ENCODE assay signal across 21 cellular contexts in the genomic region with DNA sequence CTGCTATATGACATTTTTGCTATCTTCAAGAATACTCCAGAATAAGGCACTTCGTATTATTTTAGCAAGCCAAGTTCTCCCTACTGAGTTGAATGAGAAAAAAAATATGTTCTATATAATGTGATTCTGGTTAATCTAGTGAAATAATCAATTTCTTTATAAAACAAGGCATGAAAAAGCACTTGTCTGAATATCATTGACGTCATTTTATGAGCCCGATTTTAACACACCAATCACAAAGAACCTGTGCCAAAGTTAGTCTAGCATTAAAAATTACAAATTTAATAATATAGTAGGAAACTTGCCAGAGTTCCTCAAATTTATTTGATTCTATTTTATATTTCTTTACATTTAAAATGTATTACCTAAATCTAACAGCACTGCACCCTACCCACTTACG.
"Had no signal": no experiment of that assay in that cellular context is flagged by ENCODE, and none has a peak within 500 bp of the region (broad histone marks: within the 10 kb centered on the region; RNA-seq: fewer than 3 reads in every experiment).

No MANE protein-coding gene starts in this region.

- H3K27ac Mint-ChIP-seq: immature natural killer cell; memory B cell; naive thymus-derived CD4-positive, alpha-beta T cell; stimulated activated effector memory CD8-positive, alpha-beta T cell treated with anti-CD3 and anti-CD28 coated beads, Interleukin-12 subunit alpha, Interleukin-12 subunit beta, amount 100 ng/mL, for 72 hours; stimulated activated naive CD8-positive, alpha-beta T cell treated with anti-CD3 and anti-CD28 coated beads, Interleukin-15, amount 100 ng/mL, for 72 hours had no signal

- H3K4me3 Mint-ChIP-seq: immature natural killer cell; memory B cell; naive thymus-derived CD4-positive, alpha-beta T cell; nephron progenitor cell; stimulated activated effector memory CD8-positive, alpha-beta T cell treated with anti-CD3 and anti-CD28 coated beads, Interleukin-12 subunit alpha, Interleukin-12 subunit beta, amount 100 ng/mL, for 72 hours; stimulated activated naive CD8-positive, alpha-beta T cell treated with anti-CD3 and anti-CD28 coated beads, Interleukin-15, amount 100 ng/mL, for 72 hours had no signal

- H3K27me3 Mint-ChIP-seq: memory B cell; naive thymus-derived CD4-positive, alpha-beta T cell; stimulated activated naive CD8-positive, alpha-beta T cell treated with anti-CD3 and anti-CD28 coated beads, Interleukin-15, amount 100 ng/mL, for 72 hours had no signal

- H3K4me3 ChIP-seq: esophagus squamous epithelium, gastroesophageal sphincter, left lung, lower lobe of right lung, testis, tibial nerve, upper lobe of right lung, vagina had no signal

- H3K36me3 ChIP-seq: esophagus squamous epithelium, left lung, lower lobe of right lung, neutrophil, tibial nerve, upper lobe of right lung, vagina had no signal

- H3K36me3 Mint-ChIP-seq: immature natural killer cell; memory B cell; naive thymus-derived CD4-positive, alpha-beta T cell; stimulated activated effector memory CD8-positive, alpha-beta T cell treated with anti-CD3 and anti-CD28 coated beads, Interleukin-12 subunit alpha, Interleukin-12 subunit beta, amount 100 ng/mL, for 72 hours had no signal

- H3K9me3 ChIP-seq: esophagus squamous epithelium, gastroesophageal sphincter, left lung, lower lobe of right lung, neutrophil, testis, tibial nerve, upper lobe of right lung, vagina had no signal

- H3K27ac ChIP-seq: esophagus squamous epithelium, left lung, lower lobe of right lung, neutrophil, testis, tibial nerve, upper lobe of right lung, vagina had no signal

- DNase-seq: effector memory CD4-positive, alpha-beta T cell; esophagus squamous epithelium; foreskin fibroblast; glutamatergic neuron; immature natural killer cell; left lung; lower lobe of right lung; naive thymus-derived CD4-positive, alpha-beta T cell; nephron progenitor cell; posterior cingulate gyrus; stimulated activated CD4-positive, alpha-beta T cell treated with anti-CD3 and anti-CD28 coated beads, Interleukin-4, amount 100 ng/mL, for 1 hour; stimulated activated CD8-positive, alpha-beta memory T cell treated with anti-CD3 and anti-CD28 coated beads, Interleukin-4, amount 100 ng/mL, for 48 hours; stimulated activated naive CD8-positive, alpha-beta T cell treated with anti-CD3 and anti-CD28 coated beads, Interleukin-15, amount 100 ng/mL, for 72 hours; testis; upper lobe of right lung had no signal

- H3K4me1 ChIP-seq: esophagus squamous epithelium, left lung, lower lobe of right lung, testis, upper lobe of right lung had no signal

- H3K4me1 Mint-ChIP-seq: immature natural killer cell; memory B cell; naive thymus-derived CD4-positive, alpha-beta T cell; stimulated activated effector memory CD8-positive, alpha-beta T cell treated with anti-CD3 and anti-CD28 coated beads, Interleukin-12 subunit alpha, Interleukin-12 subunit beta, amount 100 ng/mL, for 72 hours; stimulated activated naive CD8-positive, alpha-beta T cell treated with anti-CD3 and anti-CD28 coated beads, Interleukin-15, amount 100 ng/mL, for 72 hours had no signal

- H3K27me3 ChIP-seq: esophagus squamous epithelium, gastroesophageal sphincter, left lung, neutrophil, testis, tibial nerve, upper lobe of right lung, vagina had no signal

- ATAC-seq: gastroesophageal sphincter; left lung; lower lobe of right lung; naive thymus-derived CD4-positive, alpha-beta T cell; stimulated activated effector memory CD8-positive, alpha-beta T cell treated with anti-CD3 and anti-CD28 coated beads, Interleukin-12 subunit alpha, Interleukin-12 subunit beta, amount 100 ng/mL, for 72 hours; stimulated activated naive CD8-positive, alpha-beta T cell treated with anti-CD3 and anti-CD28 coated beads, Interleukin-15, amount 100 ng/mL, for 72 hours; upper lobe of right lung had no signal

- H3K9me3 Mint-ChIP-seq: nephron progenitor cell; stimulated activated effector memory CD8-positive, alpha-beta T cell treated with anti-CD3 and anti-CD28 coated beads, Interleukin-12 subunit alpha, Interleukin-12 subunit beta, amount 100 ng/mL, for 72 hours; stimulated activated naive CD8-positive, alpha-beta T cell treated with anti-CD3 and anti-CD28 coated beads, Interleukin-15, amount 100 ng/mL, for 72 hours had no signal
